In the genomic region with DNA sequence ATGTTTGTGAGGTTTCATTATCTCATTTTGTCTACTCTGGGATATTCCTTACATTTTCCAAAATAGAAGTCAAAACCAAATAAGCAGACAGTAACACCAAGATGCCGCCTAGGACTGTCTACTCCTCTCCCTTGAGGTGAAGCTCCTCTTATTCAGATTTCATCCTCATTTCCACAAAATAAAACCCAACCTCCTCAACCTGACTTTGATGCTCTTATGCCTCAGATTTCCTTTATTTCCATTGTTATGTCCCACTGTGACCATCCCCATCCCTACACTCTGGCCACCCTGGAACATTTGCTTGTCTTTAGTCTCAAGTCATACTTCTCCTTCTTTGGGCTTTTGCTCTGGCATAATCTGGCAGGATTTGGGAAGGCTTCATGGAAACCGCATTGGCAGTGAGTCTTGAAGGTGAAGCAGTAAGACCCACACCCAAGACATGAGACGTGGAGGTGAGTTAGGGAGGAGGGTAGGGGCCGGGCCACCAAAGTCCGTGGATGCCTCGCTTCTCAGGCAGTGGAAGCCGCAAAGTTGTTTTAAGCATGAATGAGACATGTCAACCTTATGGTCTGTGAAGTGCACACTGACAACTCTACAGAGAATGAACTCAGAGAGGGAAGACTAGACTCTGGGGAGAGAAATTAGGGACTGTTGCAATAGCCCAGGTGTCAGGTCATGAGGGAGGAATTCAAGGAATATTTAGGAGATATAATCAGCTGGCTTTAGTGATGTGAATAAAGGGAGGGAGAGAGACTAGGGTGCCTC, we compare ENCODE assay signal across 18 cellular contexts.
DNase-seq lines count a peak whose midpoint lies in the region; ATAC-seq and TF ChIP-seq lines count a peak whose summit lies in the region.
"Had no signal": no experiment of that assay in that cellular context is flagged by ENCODE, and none has a peak within 500 bp of the region (broad histone marks: within the 10 kb centered on the region; RNA-seq: fewer than 3 reads in every experiment).

No MANE protein-coding gene starts in this region.

- H3K4me1 Mint-ChIP-seq in endothelial cell (ENCODE audit: unreplicated experiment) (peaks cover 6% of the 10 kb centered on the region), nephron progenitor cell (peaks cover 80% of the 10 kb centered on the region)
- no peaks in the 10 kb centered on the region for H3K4me1 Mint-ChIP-seq in activated CD4-positive, alpha-beta T cell treated with anti-CD3 and anti-CD28 coated beads for 36 hours
- H3K4me1 Mint-ChIP-seq: CD14-positive monocyte; CD4-positive, alpha-beta memory T cell; CD4-positive, CD25-positive, alpha-beta regulatory T cell; CD8-positive, alpha-beta memory T cell had no signal

- peak overlapping the region; percentile 9 for H3K27ac Mint-ChIP-seq in endothelial cell (ENCODE audit: unreplicated experiment)
- peak overlapping the region; percentile 64 for H3K27ac Mint-ChIP-seq in nephron progenitor cell
- H3K27ac Mint-ChIP-seq in activated CD4-positive, alpha-beta T cell treated with anti-CD3 and anti-CD28 coated beads for 36 hours: no peak overlapping the region
- H3K27ac Mint-ChIP-seq: CD4-positive, CD25-positive, alpha-beta regulatory T cell had no signal

- H3K9me3 Mint-ChIP-seq in endothelial cell (ENCODE audit: unreplicated experiment) (no peaks in the 10 kb centered on the region), nephron progenitor cell (peaks cover 21% of the 10 kb centered on the region)
- H3K9me3 Mint-ChIP-seq in activated CD4-positive, alpha-beta T cell treated with anti-CD3 and anti-CD28 coated beads for 36 hours (ENCODE audit: low read depth): no peaks in the 10 kb centered on the region
- H3K9me3 Mint-ChIP-seq: CD4-positive, alpha-beta memory T cell; CD4-positive, CD25-positive, alpha-beta regulatory T cell had no signal

- no peak overlapping the region for H3K9ac ChIP-seq in trophoblast cell (ENCODE audit: low read length)
- H3K9ac ChIP-seq: BLaER1 had no signal

- no peaks in the 10 kb centered on the region for H3K27me3 ChIP-seq in trophoblast cell (ENCODE audit: insufficient read depth, low read length)
- H3K27me3 ChIP-seq: BE2C, BLaER1 had no signal

- peak overlapping the region; percentile 17 for H4K91ac ChIP-seq in trophoblast cell (ENCODE audit: low read depth, low read length)

- H3K4me2 ChIP-seq in trophoblast cell (ENCODE audit: low read length): no peak overlapping the region
- H3K4me2 ChIP-seq: BLaER1 had no signal

- no peak overlapping the region for H3K18ac ChIP-seq in trophoblast cell (ENCODE audit: low read length)

- peaks cover 20% of the 10 kb centered on the region for H3K79me1 ChIP-seq in trophoblast cell (ENCODE audit: low read length)

- H3K9me3 ChIP-seq in trophoblast cell (ENCODE audit: insufficient read depth, low read depth, low read length): peaks cover 2% of the 10 kb centered on the region
- H3K9me3 ChIP-seq: BE2C, BLaER1 had no signal

- no peak overlapping the region for H2BK5ac ChIP-seq in trophoblast cell (ENCODE audit: low read depth, low read length, poor library complexity)

- H4K12ac ChIP-seq in trophoblast cell (ENCODE audit: low read depth, low read length): no peak overlapping the region

- WGBS in trophoblast cell (ENCODE audit: extremely low coverage, insufficient coverage, insufficient read length): no CpG with 5 or more reads among the region's 7 CpGs

- no peak overlapping the region for H3K4me3 Mint-ChIP-seq in endothelial cell (ENCODE audit: unreplicated experiment)
- H3K4me3 Mint-ChIP-seq in nephron progenitor cell: no peak overlapping the region
- H3K4me3 Mint-ChIP-seq in activated CD4-positive, alpha-beta T cell treated with anti-CD3 and anti-CD28 coated beads for 36 hours: no peak overlapping the region
- H3K4me3 Mint-ChIP-seq: CD14-positive monocyte; CD4-positive, alpha-beta memory T cell; CD4-positive, CD25-positive, alpha-beta regulatory T cell; CD8-positive, alpha-beta memory T cell had no signal

- H3K27me3 Mint-ChIP-seq in endothelial cell (ENCODE audit: unreplicated experiment) (peaks cover 15% of the 10 kb centered on the region), nephron progenitor cell (ENCODE audit: low read depth, poor library complexity) (peaks cover 8% of the 10 kb centered on the region)
- peaks cover 1% of the 10 kb centered on the region for H3K27me3 Mint-ChIP-seq in activated CD4-positive, alpha-beta T cell treated with anti-CD3 and anti-CD28 coated beads for 36 hours

- H3K14ac ChIP-seq in trophoblast cell (ENCODE audit: low read length): peak overlapping the region; percentile 29

- no peaks in the 10 kb centered on the region for H3K36me3 ChIP-seq in trophoblast cell (ENCODE audit: control insufficient read depth in 1 of 2, insufficient read depth in 2 of 2, low read length in 2 of 2)
- H3K36me3 ChIP-seq: BE2C, BLaER1 had no signal

- peaks cover 4% of the 10 kb centered on the region for H3K36me3 Mint-ChIP-seq in endothelial cell (ENCODE audit: low read depth, unreplicated experiment)
- H3K36me3 Mint-ChIP-seq in nephron progenitor cell (ENCODE audit: low read depth): peaks cover 9% of the 10 kb centered on the region
- H3K36me3 Mint-ChIP-seq in activated CD4-positive, alpha-beta T cell treated with anti-CD3 and anti-CD28 coated beads for 36 hours (ENCODE audit: low read depth): no peaks in the 10 kb centered on the region
- H3K36me3 Mint-ChIP-seq: CD14-positive monocyte; CD4-positive, alpha-beta memory T cell; CD4-positive, CD25-positive, alpha-beta regulatory T cell; CD8-positive, alpha-beta memory T cell had no signal

- TF ChIP-seq CTCF in endothelial cell (IDR thresholded peaks at IDR 0.05; ENCODE audit: unreplicated experiment) (no peak), nephron progenitor cell (IDR thresholded peaks at IDR 0.05) (no peak)

- no peak overlapping the region for H2AFZ ChIP-seq in trophoblast cell (ENCODE audit: insufficient read depth, low read length, poor library complexity)

- no peak for DNase-seq in endothelial cell (ENCODE audit: low spot score)
- DNase-seq in nephron progenitor cell: no peak
- DNase-seq in trophoblast cell: peak; percentile 44 to 84
- no peak for DNase-seq in midbrain (lab: John Stamatoyannopoulos, UW)
- no peak for DNase-seq in activated CD4-positive, alpha-beta T cell treated with anti-CD3 and anti-CD28 coated beads for 36 hours
- DNase-seq in DMS 273 treated with DMSO at 0.1 percent for 48 hours (lab: John Stamatoyannopoulos, UW): no peak
- DNase-seq: 8988T; ACHN; BE2C; C1 segment of cervical spinal cord; CD4-positive, alpha-beta memory T cell; CD4-positive, CD25-positive, alpha-beta regulatory T cell; CD8-positive, alpha-beta memory T cell; COR-L47; DMS79 treated with DMSO at 0.1 percent for 48 hours; GF-D8 had no signal

- H3K23ac ChIP-seq in trophoblast cell (ENCODE audit: low read length): no peak overlapping the region

- H3K4me3 ChIP-seq in trophoblast cell (ENCODE audit: low read depth, low read length): no peak overlapping the region
- H3K4me3 ChIP-seq: BLaER1 had no signal

- no peak overlapping the region for H4K8ac ChIP-seq in trophoblast cell (ENCODE audit: low read depth, low read length)

- H3K27ac ChIP-seq in trophoblast cell (ENCODE audit: low read depth, low read length): peak overlapping the region; percentile 4
- H3K27ac ChIP-seq: BLaER1 had no signal

- H2BK12ac ChIP-seq in trophoblast cell (ENCODE audit: low read length): peak overlapping the region; percentile 81

- no peak overlapping the region for H3K4ac ChIP-seq in trophoblast cell (ENCODE audit: low read depth, low read length)

- no peak for ATAC-seq in activated CD4-positive, alpha-beta T cell treated with anti-CD3 and anti-CD28 coated beads for 36 hours

- peak overlapping the region; percentile 64 for H2AK5ac ChIP-seq in trophoblast cell (ENCODE audit: low read length)

- POLR2A ChIA-PET in activated CD4-positive, alpha-beta T cell treated with anti-CD3 and anti-CD28 coated beads for 36 hours (lab: Charles Lee): interaction anchor here (0.5 kb wide), 1 partner anchor 656 kb away, joined by 3 read pairs; no protein-coding TSS in a partner anchor

- intact Hi-C loops in activated CD4-positive, alpha-beta T cell treated with anti-CD3 and anti-CD28 coated beads for 36 hours (cut with DNase I, micrococcal nuclease): no loop called here

- H3K79me2 ChIP-seq in trophoblast cell (ENCODE audit: control insufficient read depth, insufficient read depth, low read length, poor library complexity): no peaks in the 10 kb centered on the region

- CTCF ChIA-PET in activated CD4-positive, alpha-beta T cell treated with anti-CD3 and anti-CD28 coated beads for 36 hours (lab: Charles Lee): interaction anchor here (0.6 kb wide), 2 partner anchors 20 to 410 kb away, joined by 3 to 4 read pairs; no protein-coding TSS in a partner anchor

- H3K4me1 ChIP-seq in trophoblast cell (ENCODE audit: control insufficient read depth in 1 of 2, insufficient read depth in 2 of 2, low read length in 2 of 2): peaks cover 25 to 32% of the 10 kb centered on the region in 2 experiments
- H3K4me1 ChIP-seq: BE2C had no signal

- H2BK120ac ChIP-seq in trophoblast cell (ENCODE audit: insufficient read depth, low read length, poor library complexity): no peak overlapping the region

Comparison
In these comparisons a context has a peak if more than half of its experiments do, and no peak if none do; other contexts are left out.
1. DNase-seq: peak in trophoblast cell (2 of 2); none in endothelial cell (single experiment), nephron progenitor cell (single experiment), midbrain (single experiment), activated CD4-positive, alpha-beta T cell treated with anti-CD3 and anti-CD28 coated beads for 36 hours (single experiment) and DMS 273 treated with DMSO at 0.1 percent for 48 hours (single experiment).